In genomic region chr17:32275060-32276042, GRCh38 we compare ENCODE assay signal across 9 cellular contexts. TPM values are rescaled to one million over a fixed set of nuclear protein-coding genes. Genes with fewer than 3 reads are reported as not detected.
DNase-seq lines count a peak whose midpoint lies in the region; ATAC-seq and TF ChIP-seq lines count a peak whose summit lies in the region.
"Had no signal": no experiment of that assay in that cellular context is flagged by ENCODE, and none has a peak within 500 bp of the region (broad histone marks: within the 10 kb centered on the region; RNA-seq: fewer than 3 reads in every experiment).

No MANE protein-coding gene starts in this region.

- H2BK5ac ChIP-seq in mesenchymal stem cell (ENCODE audit: low read depth, low read length, poor library complexity, severe bottlenecking): no peak overlapping the region

- H3K4me2 ChIP-seq in mesenchymal stem cell (ENCODE audit: low read length, poor library complexity, severe bottlenecking): no peak overlapping the region

- H3K27me3 Mint-ChIP-seq in Calu3 (ENCODE audit: unreplicated experiment): peaks cover 57% of the 10 kb centered on the region
- peaks cover 40% of the 10 kb centered on the region for H3K27me3 Mint-ChIP-seq in CD4-positive, alpha-beta T cell

- H3K18ac ChIP-seq in mesenchymal stem cell (ENCODE audit: low read depth in 1 of 2, low read length in 2 of 2): peak overlapping the region in 1 of 2 experiments; percentile 30

- no peak overlapping the region for H3K4me3 ChIP-seq in mesenchymal stem cell (ENCODE audit: insufficient read depth in 1 of 2, low read depth in 1 of 2, low read length in 2 of 2)

- no peak overlapping the region for H4K8ac ChIP-seq in mesenchymal stem cell (ENCODE audit: low read length)

- no peaks in the 10 kb centered on the region for H3K36me3 ChIP-seq in mesenchymal stem cell (ENCODE audit: control insufficient read depth in 1 of 2, insufficient read depth in 2 of 2, low read depth in 1 of 2, low read length in 2 of 2)

- no peak overlapping the region for H2AK5ac ChIP-seq in mesenchymal stem cell (ENCODE audit: low read length, severe bottlenecking)

- DNase-seq in Calu3: peak; percentile 28
- DNase-seq in M059J (ENCODE audit: low read depth): peak; percentile 89
- DNase-seq in astrocyte of the hippocampus (ENCODE audit: low read depth, low spot score): peak; percentile 93
- peak; percentile 88 for DNase-seq in mesenchymal stem cell
- no peak for DNase-seq in RPMI8226
- no peak for DNase-seq in CD4-positive, alpha-beta T cell

- no peak overlapping the region for H3K27ac ChIP-seq in mesenchymal stem cell (ENCODE audit: low read length, poor library complexity, severe bottlenecking)
- no peak overlapping the region for H3K27ac ChIP-seq in CD4-positive, alpha-beta T cell (ENCODE audit: low read depth, low read length)
- H3K27ac ChIP-seq: VCaP had no signal

- H3K4me1 ChIP-seq in mesenchymal stem cell (ENCODE audit: control insufficient read depth, insufficient read depth, low read depth, low read length): peaks cover 16% of the 10 kb centered on the region

- no peaks in the 10 kb centered on the region for H3K36me3 Mint-ChIP-seq in Calu3 (ENCODE audit: insufficient read depth, unreplicated experiment)
- H3K36me3 Mint-ChIP-seq in CD4-positive, alpha-beta T cell (ENCODE audit: low read depth): no peaks in the 10 kb centered on the region

- no peaks in the 10 kb centered on the region for H3K9me3 Mint-ChIP-seq in Calu3 (ENCODE audit: low read depth, unreplicated experiment)
- no peaks in the 10 kb centered on the region for H3K9me3 Mint-ChIP-seq in CD4-positive, alpha-beta T cell

- H3K27me3 ChIP-seq in mesenchymal stem cell (ENCODE audit: control insufficient read depth in 1 of 2, insufficient read depth in 1 of 2, low read length in 2 of 2): peaks cover 35 to 40% of the 10 kb centered on the region in 2 experiments
- H3K27me3 ChIP-seq in CD4-positive, alpha-beta T cell (ENCODE audit: control insufficient read depth, insufficient read depth, low read length): peaks cover 3% of the 10 kb centered on the region

- no peaks in the 10 kb centered on the region for H3K9me3 ChIP-seq in mesenchymal stem cell (ENCODE audit: control insufficient read depth, low read length)
- H3K9me3 ChIP-seq in CD4-positive, alpha-beta T cell (ENCODE audit: control insufficient read depth, low read length): no peaks in the 10 kb centered on the region

- intact Hi-C loops in Calu3 (cut with micrococcal nuclease; ENCODE audit: unreplicated experiment): no loop called here
- intact Hi-C loops in CD4-positive, alpha-beta T cell (cut with DNase I, micrococcal nuclease): no loop called here

- H2BK12ac ChIP-seq in mesenchymal stem cell (ENCODE audit: low read length in 2 of 2): peak overlapping the region in 1 of 2 experiments; percentile 27

- no peaks in the 10 kb centered on the region for H3K4me1 Mint-ChIP-seq in Calu3 (ENCODE audit: low read depth, unreplicated experiment)
- no peaks in the 10 kb centered on the region for H3K4me1 Mint-ChIP-seq in CD4-positive, alpha-beta T cell (ENCODE audit: low read depth)

- no peak overlapping the region for H2BK120ac ChIP-seq in mesenchymal stem cell (ENCODE audit: low read depth, low read length)

- CTCF ChIA-PET in Calu3 (lab: Charles Lee): interaction anchor here (0.6 to 1.2 kb wide), 2 partner anchors 12 to 14 kb away, joined by 4 to 5 read pairs; no protein-coding TSS in a partner anchor
- CTCF ChIA-PET in CD4-positive, alpha-beta T cell (lab: Charles Lee): no interaction called here

- 28% methylated on average over 16 of the region's 19 CpGs for WGBS in mesenchymal stem cell

- POLR2A ChIA-PET in CD4-positive, alpha-beta T cell (lab: Charles Lee): no interaction called here

- H3K4me3 Mint-ChIP-seq in Calu3 (ENCODE audit: low read depth, unreplicated experiment): no peak overlapping the region
- no peak overlapping the region for H3K4me3 Mint-ChIP-seq in CD4-positive, alpha-beta T cell

- H3K9ac ChIP-seq in mesenchymal stem cell (ENCODE audit: low read length): no peak overlapping the region

- ATAC-seq in HG03469 (IDR thresholded peaks at IDR 0.05; ENCODE audit: unreplicated experiment): no peak
- ATAC-seq in HG03521 (IDR thresholded peaks at IDR 0.05; ENCODE audit: unreplicated experiment): no peak
- ATAC-seq in CD4-positive, alpha-beta T cell (ENCODE audit: poor library complexity): no peak

- no peak overlapping the region for H3K4ac ChIP-seq in mesenchymal stem cell (ENCODE audit: low read depth in 1 of 2, low read length in 2 of 2)

- H3K27ac Mint-ChIP-seq in Calu3 (ENCODE audit: unreplicated experiment): no peak overlapping the region
- H3K27ac Mint-ChIP-seq in CD4-positive, alpha-beta T cell: no peak overlapping the region

- BruUV-seq in Calu3 (replicated peaks; lab: Mats Ljungman, UMichigan): no TSS peak

- H3K14ac ChIP-seq in mesenchymal stem cell (ENCODE audit: low read length in 2 of 2): peak overlapping the region in 1 of 2 experiments; percentile 3

- H2BK15ac ChIP-seq in mesenchymal stem cell (ENCODE audit: low read depth, poor library complexity, severe bottlenecking): no peak overlapping the region

- peak overlapping the region in 1 of 2 experiments; percentile 60 for H3K23ac ChIP-seq in mesenchymal stem cell (ENCODE audit: low read length in 2 of 2)

- H4K91ac ChIP-seq in mesenchymal stem cell (ENCODE audit: low read length): no peak overlapping the region

- no peak overlapping the region for H2AFZ ChIP-seq in mesenchymal stem cell (ENCODE audit: low read depth, low read length)

- H3K79me1 ChIP-seq in mesenchymal stem cell (replicated peaks; ENCODE audit: low read length, poor library complexity, severe bottlenecking): no peaks in the 10 kb centered on the region

- TF ChIP-seq CTCF in Calu3 (IDR thresholded peaks at IDR 0.05; ENCODE audit: unreplicated experiment): no peak
- TF ChIP-seq CTCF in CD4-positive, alpha-beta T cell (IDR thresholded peaks at IDR 0.05): no peak

RNA-seq across cellular contexts. Expression of gene RHBDL3, which starts 9.7 kb away (rescaled TPM):
- total RNA-seq in Calu3 (2022): 0.24 and 0.27 TPM in 2 replicates
- 0.02 and 0.30 TPM in 2 replicates for total RNA-seq in M059J (2014; rRNA removed; shearing (Covaris generic))
- 0.01 TPM for polyA plus RNA-seq in mesenchymal stem cell (2013, experiment 1 of 2)
- 0.01 TPM for polyA plus RNA-seq in mesenchymal stem cell (2013, experiment 2 of 2)
- under 1 TPM in 1 of 2 experiments, not detected in 1; 0.08 TPM for total RNA-seq in CD4-positive, alpha-beta T cell

Comparison
In these comparisons a context has a peak if more than half of its experiments do, and no peak if none do; other contexts are left out.
1. DNase-seq: peak in Calu3 (single experiment), M059J (single experiment), astrocyte of the hippocampus (single experiment) and mesenchymal stem cell (single experiment); none in RPMI8226 (single experiment) and CD4-positive, alpha-beta T cell (0 of 10).